ENCODE assay signal across 1 cellular context in the genomic region with DNA sequence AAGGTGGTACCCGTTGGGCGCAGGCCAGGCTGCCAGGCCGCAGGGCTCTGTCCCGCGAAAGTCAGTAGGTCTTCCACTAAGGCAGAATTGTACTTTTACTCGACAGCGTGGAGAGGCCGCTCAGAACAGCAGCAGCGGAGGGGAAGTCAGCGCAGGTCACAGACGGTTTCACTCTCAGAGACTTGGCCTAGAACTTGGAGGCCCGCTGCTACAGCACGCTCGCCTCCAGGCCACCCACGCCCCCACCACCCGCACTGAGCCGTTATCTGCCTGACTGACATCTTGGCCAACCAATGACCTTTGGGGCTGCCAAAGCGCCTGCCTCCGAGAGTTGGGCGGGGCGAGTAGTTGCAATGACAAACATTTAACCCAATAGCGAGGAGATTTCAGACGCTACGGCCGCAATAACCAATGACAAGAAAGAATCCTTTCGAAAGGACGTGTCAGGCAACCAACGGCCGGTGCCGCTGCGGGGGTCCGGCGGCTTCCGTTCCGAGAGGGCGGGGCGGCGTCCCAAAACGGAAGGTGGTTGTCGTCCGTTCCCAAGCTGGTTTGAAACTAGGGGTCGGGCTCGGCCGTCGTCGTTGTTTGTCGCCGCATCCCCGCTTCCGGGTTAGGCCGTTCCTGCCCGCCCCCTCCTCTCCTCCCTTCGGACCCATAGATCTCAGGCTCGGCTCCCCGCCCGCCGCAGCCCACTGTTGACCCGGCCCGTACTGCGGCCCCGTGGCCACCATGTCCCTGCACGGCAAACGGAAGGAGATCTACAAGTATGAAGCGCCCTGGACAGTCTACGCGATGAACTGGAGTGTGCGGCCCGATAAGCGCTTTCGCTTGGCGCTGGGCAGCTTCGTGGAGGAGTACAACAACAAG.
TF ChIP-seq lines count a peak whose summit lies in the region.

A gene with protein sequence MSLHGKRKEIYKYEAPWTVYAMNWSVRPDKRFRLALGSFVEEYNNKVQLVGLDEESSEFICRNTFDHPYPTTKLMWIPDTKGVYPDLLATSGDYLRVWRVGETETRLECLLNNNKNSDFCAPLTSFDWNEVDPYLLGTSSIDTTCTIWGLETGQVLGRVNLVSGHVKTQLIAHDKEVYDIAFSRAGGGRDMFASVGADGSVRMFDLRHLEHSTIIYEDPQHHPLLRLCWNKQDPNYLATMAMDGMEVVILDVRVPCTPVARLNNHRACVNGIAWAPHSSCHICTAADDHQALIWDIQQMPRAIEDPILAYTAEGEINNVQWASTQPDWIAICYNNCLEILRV (plus strand): TSS at position 532 of the 870 bp plus-strand sequence. CDS start 201 bp downstream, at position 733.

TF ChIP-seq in HepG2, 621 proteins besides CTCF, POLR2A, EP300 and RAD21 (continued from another document and continues in another):
- TF ChIP-seq, protein P1, sequence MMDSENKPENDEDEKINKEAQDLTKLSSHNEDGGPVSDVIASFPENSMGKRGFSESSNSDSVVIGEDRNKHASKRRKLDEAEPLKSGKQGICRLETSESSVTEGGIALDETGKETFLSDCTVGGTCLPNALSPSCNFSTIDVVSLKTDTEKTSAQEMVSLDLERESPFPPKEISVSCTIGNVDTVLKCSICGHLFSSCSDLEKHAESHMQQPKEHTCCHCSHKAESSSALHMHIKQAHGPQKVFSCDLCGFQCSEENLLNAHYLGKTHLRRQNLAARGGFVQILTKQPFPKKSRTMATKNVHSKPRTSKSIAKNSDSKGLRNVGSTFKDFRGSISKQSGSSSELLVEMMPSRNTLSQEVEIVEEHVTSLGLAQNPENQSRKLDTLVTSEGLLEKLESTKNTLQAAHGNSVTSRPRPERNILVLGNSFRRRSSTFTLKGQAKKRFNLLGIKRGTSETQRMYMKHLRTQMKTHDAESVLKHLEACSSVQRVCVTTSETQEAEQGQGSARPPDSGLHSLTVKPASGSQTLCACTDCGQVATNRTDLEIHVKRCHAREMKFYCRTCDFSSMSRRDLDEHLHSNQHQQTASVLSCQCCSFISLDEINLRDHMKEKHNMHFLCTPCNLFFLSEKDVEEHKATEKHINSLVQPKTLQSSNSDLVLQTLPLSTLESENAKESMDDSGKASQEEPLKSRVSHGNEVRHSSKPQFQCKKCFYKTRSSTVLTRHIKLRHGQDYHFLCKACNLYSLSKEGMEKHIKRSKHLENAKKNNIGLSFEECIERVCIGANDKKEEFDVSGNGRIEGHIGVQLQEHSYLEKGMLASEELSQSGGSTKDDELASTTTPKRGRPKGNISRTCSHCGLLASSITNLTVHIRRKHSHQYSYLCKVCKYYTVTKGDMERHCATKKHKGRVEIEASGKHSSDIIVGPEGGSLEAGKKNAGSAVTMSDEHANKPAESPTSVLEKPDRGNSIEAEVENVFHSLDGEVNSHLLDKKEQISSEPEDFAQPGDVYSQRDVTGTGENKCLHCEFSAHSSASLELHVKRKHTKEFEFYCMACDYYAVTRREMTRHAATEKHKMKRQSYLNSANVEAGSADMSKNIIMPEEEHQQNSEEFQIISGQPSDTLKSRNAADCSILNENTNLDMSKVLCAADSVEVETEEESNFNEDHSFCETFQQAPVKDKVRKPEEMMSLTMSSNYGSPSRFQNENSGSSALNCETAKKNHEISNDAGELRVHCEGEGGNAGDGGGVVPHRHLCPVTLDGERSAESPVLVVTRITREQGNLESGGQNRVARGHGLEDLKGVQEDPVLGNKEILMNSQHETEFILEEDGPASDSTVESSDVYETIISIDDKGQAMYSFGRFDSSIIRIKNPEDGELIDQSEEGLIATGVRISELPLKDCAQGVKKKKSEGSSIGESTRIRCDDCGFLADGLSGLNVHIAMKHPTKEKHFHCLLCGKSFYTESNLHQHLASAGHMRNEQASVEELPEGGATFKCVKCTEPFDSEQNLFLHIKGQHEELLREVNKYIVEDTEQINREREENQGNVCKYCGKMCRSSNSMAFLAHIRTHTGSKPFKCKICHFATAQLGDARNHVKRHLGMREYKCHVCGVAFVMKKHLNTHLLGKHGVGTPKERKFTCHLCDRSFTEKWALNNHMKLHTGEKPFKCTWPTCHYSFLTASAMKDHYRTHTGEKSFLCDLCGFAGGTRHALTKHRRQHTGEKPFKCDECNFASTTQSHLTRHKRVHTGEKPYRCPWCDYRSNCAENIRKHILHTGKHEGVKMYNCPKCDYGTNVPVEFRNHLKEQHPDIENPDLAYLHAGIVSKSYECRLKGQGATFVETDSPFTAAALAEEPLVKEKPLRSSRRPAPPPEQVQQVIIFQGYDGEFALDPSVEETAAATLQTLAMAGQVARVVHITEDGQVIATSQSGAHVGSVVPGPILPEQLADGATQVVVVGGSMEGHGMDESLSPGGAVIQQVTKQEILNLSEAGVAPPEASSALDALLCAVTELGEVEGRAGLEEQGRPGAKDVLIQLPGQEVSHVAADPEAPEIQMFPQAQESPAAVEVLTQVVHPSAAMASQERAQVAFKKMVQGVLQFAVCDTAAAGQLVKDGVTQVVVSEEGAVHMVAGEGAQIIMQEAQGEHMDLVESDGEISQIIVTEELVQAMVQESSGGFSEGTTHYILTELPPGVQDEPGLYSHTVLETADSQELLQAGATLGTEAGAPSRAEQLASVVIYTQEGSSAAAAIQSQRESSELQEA (CRISPR knock-in tag; IDR thresholded peaks at IDR 0.05; ENCODE audit: not compliant biosample characterization), result peak; percentile 21
- TF ChIP-seq ZNF160 (CRISPR knock-in tag; IDR thresholded peaks at IDR 0.05), result 0 out of 2 replicates have a peak, but pooled peaks have one; percentile 47
- TF ChIP-seq, protein P2, sequence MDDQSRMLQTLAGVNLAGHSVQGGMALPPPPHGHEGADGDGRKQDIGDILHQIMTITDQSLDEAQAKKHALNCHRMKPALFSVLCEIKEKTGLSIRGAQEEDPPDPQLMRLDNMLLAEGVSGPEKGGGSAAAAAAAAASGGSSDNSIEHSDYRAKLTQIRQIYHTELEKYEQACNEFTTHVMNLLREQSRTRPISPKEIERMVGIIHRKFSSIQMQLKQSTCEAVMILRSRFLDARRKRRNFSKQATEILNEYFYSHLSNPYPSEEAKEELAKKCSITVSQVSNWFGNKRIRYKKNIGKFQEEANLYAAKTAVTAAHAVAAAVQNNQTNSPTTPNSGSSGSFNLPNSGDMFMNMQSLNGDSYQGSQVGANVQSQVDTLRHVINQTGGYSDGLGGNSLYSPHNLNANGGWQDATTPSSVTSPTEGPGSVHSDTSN (CRISPR knock-in tag; IDR thresholded peaks at IDR 0.05; ENCODE audit: borderline replicate concordance), result peak; percentile 97
- peak; percentile 48; the same call in 1 of the 2 replicates for TF ChIP-seq ONECUT2 (CRISPR knock-in tag; IDR thresholded peaks at IDR 0.05)
- peak; percentile 90 for TF ChIP-seq REPIN1 (CRISPR knock-in tag; IDR thresholded peaks at IDR 0.05; ENCODE audit: borderline replicate concordance, low read depth)
- peak; percentile 74 for TF ChIP-seq ETV5 (CRISPR knock-in tag; IDR thresholded peaks at IDR 0.05; ENCODE audit: borderline replicate concordance)
- no peak for TF ChIP-seq ZKSCAN1 (IDR thresholded peaks at IDR 0.05; ENCODE audit: low read length)
- TF ChIP-seq, protein P3, sequence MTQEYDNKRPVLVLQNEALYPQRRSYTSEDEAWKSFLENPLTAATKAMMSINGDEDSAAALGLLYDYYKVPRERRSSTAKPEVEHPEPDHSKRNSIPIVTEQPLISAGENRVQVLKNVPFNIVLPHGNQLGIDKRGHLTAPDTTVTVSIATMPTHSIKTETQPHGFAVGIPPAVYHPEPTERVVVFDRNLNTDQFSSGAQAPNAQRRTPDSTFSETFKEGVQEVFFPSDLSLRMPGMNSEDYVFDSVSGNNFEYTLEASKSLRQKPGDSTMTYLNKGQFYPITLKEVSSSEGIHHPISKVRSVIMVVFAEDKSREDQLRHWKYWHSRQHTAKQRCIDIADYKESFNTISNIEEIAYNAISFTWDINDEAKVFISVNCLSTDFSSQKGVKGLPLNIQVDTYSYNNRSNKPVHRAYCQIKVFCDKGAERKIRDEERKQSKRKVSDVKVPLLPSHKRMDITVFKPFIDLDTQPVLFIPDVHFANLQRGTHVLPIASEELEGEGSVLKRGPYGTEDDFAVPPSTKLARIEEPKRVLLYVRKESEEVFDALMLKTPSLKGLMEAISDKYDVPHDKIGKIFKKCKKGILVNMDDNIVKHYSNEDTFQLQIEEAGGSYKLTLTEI (CRISPR knock-in tag; conservative IDR thresholded peaks at IDR 0.05), result no peak
- TF ChIP-seq, protein P4, sequence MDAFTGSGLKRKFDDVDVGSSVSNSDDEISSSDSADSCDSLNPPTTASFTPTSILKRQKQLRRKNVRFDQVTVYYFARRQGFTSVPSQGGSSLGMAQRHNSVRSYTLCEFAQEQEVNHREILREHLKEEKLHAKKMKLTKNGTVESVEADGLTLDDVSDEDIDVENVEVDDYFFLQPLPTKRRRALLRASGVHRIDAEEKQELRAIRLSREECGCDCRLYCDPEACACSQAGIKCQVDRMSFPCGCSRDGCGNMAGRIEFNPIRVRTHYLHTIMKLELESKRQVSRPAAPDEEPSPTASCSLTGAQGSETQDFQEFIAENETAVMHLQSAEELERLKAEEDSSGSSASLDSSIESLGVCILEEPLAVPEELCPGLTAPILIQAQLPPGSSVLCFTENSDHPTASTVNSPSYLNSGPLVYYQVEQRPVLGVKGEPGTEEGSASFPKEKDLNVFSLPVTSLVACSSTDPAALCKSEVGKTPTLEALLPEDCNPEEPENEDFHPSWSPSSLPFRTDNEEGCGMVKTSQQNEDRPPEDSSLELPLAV (CRISPR knock-in tag; conservative IDR thresholded peaks at IDR 0.05; ENCODE audit: low read depth), result no peak
- no peak for TF ChIP-seq ZNF207 (IDR thresholded peaks at IDR 0.05; ENCODE audit: borderline replicate concordance)
- TF ChIP-seq, protein P5, sequence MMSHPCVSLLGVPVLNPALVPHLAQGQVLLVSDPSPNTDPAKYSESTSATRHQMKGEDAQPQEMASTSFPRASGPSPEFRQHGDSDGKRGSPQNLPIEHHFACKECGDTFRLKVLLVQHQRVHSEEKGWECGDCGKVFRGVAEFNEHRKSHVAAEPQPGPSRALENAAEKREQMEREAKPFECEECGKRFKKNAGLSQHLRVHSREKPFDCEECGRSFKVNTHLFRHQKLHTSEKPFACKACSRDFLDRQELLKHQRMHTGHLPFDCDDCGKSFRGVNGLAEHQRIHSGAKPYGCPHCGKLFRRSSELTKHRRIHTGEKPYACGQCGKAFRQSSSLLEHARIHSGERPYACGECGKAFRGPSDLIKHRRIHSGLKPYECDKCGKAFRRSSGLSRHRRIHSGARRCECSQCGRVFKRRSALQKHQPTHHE (CRISPR knock-in tag; IDR thresholded peaks at IDR 0.05; ENCODE audit: borderline replicate concordance), result no peak
- TF ChIP-seq, protein P6, sequence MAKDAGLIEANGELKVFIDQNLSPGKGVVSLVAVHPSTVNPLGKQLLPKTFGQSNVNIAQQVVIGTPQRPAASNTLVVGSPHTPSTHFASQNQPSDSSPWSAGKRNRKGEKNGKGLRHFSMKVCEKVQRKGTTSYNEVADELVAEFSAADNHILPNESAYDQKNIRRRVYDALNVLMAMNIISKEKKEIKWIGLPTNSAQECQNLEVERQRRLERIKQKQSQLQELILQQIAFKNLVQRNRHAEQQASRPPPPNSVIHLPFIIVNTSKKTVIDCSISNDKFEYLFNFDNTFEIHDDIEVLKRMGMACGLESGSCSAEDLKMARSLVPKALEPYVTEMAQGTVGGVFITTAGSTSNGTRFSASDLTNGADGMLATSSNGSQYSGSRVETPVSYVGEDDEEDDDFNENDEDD (CRISPR knock-in tag; IDR thresholded peaks at IDR 0.05; ENCODE audit: borderline replicate concordance), result peak; percentile 8; the same call in 1 of the 2 replicates
- peak; percentile 81 for TF ChIP-seq FOXO1 (CRISPR knock-in tag; IDR thresholded peaks at IDR 0.05)
- no peak for TF ChIP-seq ZNF496 (CRISPR knock-in tag; IDR thresholded peaks at IDR 0.05; ENCODE audit: insufficient replicate concordance)
- no peak for TF ChIP-seq ADNP (CRISPR knock-in tag; IDR thresholded peaks at IDR 0.05)
- 0 out of 2 replicates have a peak, but pooled peaks have one; percentile 10 for TF ChIP-seq MTF1 (CRISPR knock-in tag; IDR thresholded peaks at IDR 0.05)
- TF ChIP-seq, protein P7, sequence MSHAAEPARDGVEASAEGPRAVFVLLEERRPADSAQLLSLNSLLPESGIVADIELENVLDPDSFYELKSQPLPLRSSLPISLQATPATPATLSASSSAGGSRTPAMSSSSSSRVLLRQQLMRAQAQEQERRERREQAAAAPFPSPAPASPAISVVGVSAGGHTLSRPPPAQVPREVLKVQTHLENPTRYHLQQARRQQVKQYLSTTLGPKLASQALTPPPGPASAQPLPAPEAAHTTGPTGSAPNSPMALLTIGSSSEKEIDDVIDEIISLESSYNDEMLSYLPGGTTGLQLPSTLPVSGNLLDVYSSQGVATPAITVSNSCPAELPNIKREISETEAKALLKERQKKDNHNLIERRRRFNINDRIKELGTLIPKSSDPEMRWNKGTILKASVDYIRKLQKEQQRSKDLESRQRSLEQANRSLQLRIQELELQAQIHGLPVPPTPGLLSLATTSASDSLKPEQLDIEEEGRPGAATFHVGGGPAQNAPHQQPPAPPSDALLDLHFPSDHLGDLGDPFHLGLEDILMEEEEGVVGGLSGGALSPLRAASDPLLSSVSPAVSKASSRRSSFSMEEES (CRISPR knock-in tag; IDR thresholded peaks at IDR 0.05), result peak; percentile 42
- TF ChIP-seq, protein P8, sequence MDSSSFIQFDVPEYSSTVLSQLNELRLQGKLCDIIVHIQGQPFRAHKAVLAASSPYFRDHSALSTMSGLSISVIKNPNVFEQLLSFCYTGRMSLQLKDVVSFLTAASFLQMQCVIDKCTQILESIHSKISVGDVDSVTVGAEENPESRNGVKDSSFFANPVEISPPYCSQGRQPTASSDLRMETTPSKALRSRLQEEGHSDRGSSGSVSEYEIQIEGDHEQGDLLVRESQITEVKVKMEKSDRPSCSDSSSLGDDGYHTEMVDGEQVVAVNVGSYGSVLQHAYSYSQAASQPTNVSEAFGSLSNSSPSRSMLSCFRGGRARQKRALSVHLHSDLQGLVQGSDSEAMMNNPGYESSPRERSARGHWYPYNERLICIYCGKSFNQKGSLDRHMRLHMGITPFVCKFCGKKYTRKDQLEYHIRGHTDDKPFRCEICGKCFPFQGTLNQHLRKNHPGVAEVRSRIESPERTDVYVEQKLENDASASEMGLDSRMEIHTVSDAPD (CRISPR knock-in tag; IDR thresholded peaks at IDR 0.05), result 0 out of 2 replicates have a peak, but pooled peaks have one; percentile 66
- peak; percentile 72; the same call in 1 of the 2 replicates for TF ChIP-seq ZNF598 (CRISPR knock-in tag; IDR thresholded peaks at IDR 0.05; ENCODE audit: borderline replicate concordance)
- TF ChIP-seq ZNF431 (CRISPR knock-in tag; IDR thresholded peaks at IDR 0.05; ENCODE audit: borderline replicate concordance, low read depth), result peak; percentile 25
- no peak for TF ChIP-seq GTF2F1 (IDR thresholded peaks at IDR 0.05; ENCODE audit: low read length)
- TF ChIP-seq PRPF4 (IDR thresholded peaks at IDR 0.05; ENCODE audit: low read depth, low read length, poor library complexity, severe bottlenecking), result no peak
- TF ChIP-seq ZNF761 (CRISPR knock-in tag; conservative IDR thresholded peaks at IDR 0.05), result peak; percentile 85
- TF ChIP-seq, protein P9, sequence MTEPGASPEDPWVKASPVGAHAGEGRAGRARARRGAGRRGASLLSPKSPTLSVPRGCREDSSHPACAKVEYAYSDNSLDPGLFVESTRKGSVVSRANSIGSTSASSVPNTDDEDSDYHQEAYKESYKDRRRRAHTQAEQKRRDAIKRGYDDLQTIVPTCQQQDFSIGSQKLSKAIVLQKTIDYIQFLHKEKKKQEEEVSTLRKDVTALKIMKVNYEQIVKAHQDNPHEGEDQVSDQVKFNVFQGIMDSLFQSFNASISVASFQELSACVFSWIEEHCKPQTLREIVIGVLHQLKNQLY (CRISPR knock-in tag; IDR thresholded peaks at IDR 0.05), result peak; percentile 10; the same call in 1 of the 2 replicates
- no peak for TF ChIP-seq SNRNP70 (IDR thresholded peaks at IDR 0.05; ENCODE audit: low read depth, low read length)
- TF ChIP-seq YEATS2 (CRISPR knock-in tag; IDR thresholded peaks at IDR 0.05; ENCODE audit: borderline replicate concordance), result peak; percentile 93
- peak; percentile 93 for TF ChIP-seq ZMAT3 (CRISPR knock-in tag; conservative IDR thresholded peaks at IDR 0.05)
- peak; percentile 64; the same call in 1 of the 2 replicates for TF ChIP-seq GATA4 (IDR thresholded peaks at IDR 0.05; ENCODE audit: borderline replicate concordance, low read depth)
- TF ChIP-seq MED8 (CRISPR knock-in tag; IDR thresholded peaks at IDR 0.05; ENCODE audit: insufficient replicate concordance), result peak; percentile 61
- peak; percentile 92 for TF ChIP-seq CREM (IDR thresholded peaks at IDR 0.05)
- no peak for TF ChIP-seq CREM (CRISPR knock-in tag; IDR thresholded peaks at IDR 0.05)
